ENCODE assay signal across 3 cellular contexts in genomic region chr16:15388060-15388459, GRCh38. TPM values are rescaled to one million over a fixed set of nuclear protein-coding genes. Genes with fewer than 3 reads are reported as not detected.
"Had no signal": no experiment of that assay in that cellular context is flagged by ENCODE, and none has a peak within 500 bp of the region (broad histone marks: within the 10 kb centered on the region; RNA-seq: fewer than 3 reads in every experiment).

No MANE protein-coding gene starts in this region.

RNA-seq across cellular contexts. Expression of gene MPV17L, which starts 7.5 kb away (rescaled TPM):
- total RNA-seq: HT-29, HT1080, IMR-90 had no signal

RNA-seq across cellular contexts. Expression of gene NPIPA5, which starts 10.0 kb away (rescaled TPM):
- total RNA-seq: HT-29, IMR-90 had no signal
